In the genomic region with DNA sequence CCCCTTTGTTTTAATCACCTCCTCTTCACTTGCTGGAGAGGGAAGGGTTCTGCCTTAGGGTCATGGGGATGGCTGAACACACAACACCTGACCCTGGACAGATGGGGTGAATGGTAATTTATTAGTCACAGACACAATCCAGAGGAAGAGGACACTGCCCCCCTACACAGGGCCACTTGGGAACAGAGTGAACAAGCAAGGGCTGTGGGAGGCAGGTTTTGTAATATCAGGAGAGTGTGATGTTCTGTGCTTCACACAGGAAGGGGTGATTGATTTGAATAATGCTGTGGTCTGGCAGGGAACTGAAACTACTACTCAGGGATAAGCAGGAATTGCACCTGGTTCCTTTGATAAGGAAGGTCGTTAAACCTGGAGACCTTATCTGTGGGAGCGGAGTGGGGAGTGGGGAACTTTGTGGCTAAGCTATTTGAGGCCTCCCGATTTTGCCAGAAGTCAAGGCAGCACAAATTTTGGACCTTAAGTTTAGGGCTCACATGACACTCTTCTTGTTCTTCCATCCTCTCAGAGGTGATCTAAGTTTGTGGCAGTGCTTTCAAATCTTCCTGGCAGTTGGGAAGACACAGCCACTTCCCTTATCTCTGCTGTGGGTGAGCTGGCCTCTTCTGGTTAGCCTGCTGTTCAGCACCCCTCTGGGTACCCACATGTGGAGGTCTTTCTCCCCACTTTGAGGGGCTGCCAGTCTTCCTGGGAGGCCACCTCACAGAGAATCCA, we compare ENCODE assay signal across 9 cellular contexts.
DNase-seq lines count a peak whose midpoint lies in the region; ATAC-seq and TF ChIP-seq lines count a peak whose summit lies in the region.
"Had no signal": no experiment of that assay in that cellular context is flagged by ENCODE, and none has a peak within 500 bp of the region (broad histone marks: within the 10 kb centered on the region; RNA-seq: fewer than 3 reads in every experiment).

No MANE protein-coding gene starts in this region.

- TF ChIP-seq CTCF in GM10266 (IDR thresholded peaks at IDR 0.05; ENCODE audit: control insufficient read depth, insufficient read depth, low read depth, missing control alignments), result no peak

- DNase-seq in DMS153 treated with DMSO at 0.1 percent for 48 hours (lab: John Stamatoyannopoulos, UW; ENCODE audit: unreplicated experiment) (peak; percentile 21), OCI-M2 (lab: John Stamatoyannopoulos, UW; ENCODE audit: unreplicated experiment) (peak; percentile 95), left lobe of liver (ENCODE audit: low spot score) (no peak), GM10266 (ENCODE audit: extremely low spot score) (no peak), NCI-H446 treated with DMSO at 0.1 percent for 48 hours (lab: John Stamatoyannopoulos, UW) (no peak), H4 (ENCODE audit: low spot score) (no peak)
- DNase-seq: left lung had no signal

- ATAC-seq in GM21825 (IDR thresholded peaks at IDR 0.05; ENCODE audit: unreplicated experiment) (peak; percentile 61), left lobe of liver (peak; percentile 9), HG03135 (IDR thresholded peaks at IDR 0.05; ENCODE audit: unreplicated experiment) (no peak)
- ATAC-seq: left lung had no signal

Comparison
In these comparisons a context has a peak if more than half of its experiments do, and no peak if none do; other contexts are left out.
1. DNase-seq: peak in DMS153 treated with DMSO at 0.1 percent for 48 hours (single experiment) and OCI-M2 (single experiment); none in left lobe of liver (single experiment), GM10266 (single experiment), NCI-H446 treated with DMSO at 0.1 percent for 48 hours (single experiment) and H4 (single experiment).